ENCODE assay signal across 9 cellular contexts in genomic region chr5:175867587-175868347, GRCh38. TPM values are rescaled to one million over a fixed set of nuclear protein-coding genes. Genes with fewer than 3 reads are reported as not detected.
DNase-seq lines count a peak whose midpoint lies in the region; ATAC-seq and TF ChIP-seq lines count a peak whose summit lies in the region.
"Had no signal": no experiment of that assay in that cellular context is flagged by ENCODE, and none has a peak within 500 bp of the region (broad histone marks: within the 10 kb centered on the region; RNA-seq: fewer than 3 reads in every experiment).

No MANE protein-coding gene starts in this region.

- no peak overlapping the region for H4K91ac ChIP-seq in trophoblast cell (ENCODE audit: low read depth, low read length)

- no peak overlapping the region for H3K23ac ChIP-seq in trophoblast cell (ENCODE audit: low read length)

- no peak overlapping the region for H4K8ac ChIP-seq in trophoblast cell (ENCODE audit: low read depth, low read length)

- ATAC-seq in GM21737 (IDR thresholded peaks at IDR 0.05; ENCODE audit: unreplicated experiment) = no peak
- no peak for ATAC-seq in esophagus mucosa
- ATAC-seq in Right ventricle myocardium inferior = no peak

- no peak overlapping the region for H2AK5ac ChIP-seq in trophoblast cell (ENCODE audit: low read length)

- no peak overlapping the region for H3K14ac ChIP-seq in trophoblast cell (ENCODE audit: low read length)

- H3K9ac ChIP-seq in colonic mucosa (ENCODE audit: low read depth in 2 of 2, low read length in 2 of 2) (no peak overlapping the region), trophoblast cell (ENCODE audit: low read length) (no peak overlapping the region)

- H3K4me1 ChIP-seq in colonic mucosa (no peaks in the 10 kb centered on the region), trophoblast cell (ENCODE audit: control insufficient read depth in 1 of 2, insufficient read depth in 2 of 2, low read length in 2 of 2) (peaks cover 0 to 8% of the 10 kb centered on the region in 2 experiments)

- H2BK5ac ChIP-seq in trophoblast cell (ENCODE audit: low read depth, low read length, poor library complexity) = no peak overlapping the region

- peak; percentile 6 for DNase-seq in stimulated activated CD4-positive, alpha-beta T cell treated with anti-CD3 and anti-CD28 coated beads, Interleukin-1b, Interleukin-23, amount 100 ng/mL, for 48 hours
- no peak for DNase-seq in stimulated activated CD4-positive, alpha-beta T cell treated with anti-CD3 and anti-CD28 coated beads, Interleukin-2, amount 100 ng/mL, for 48 hours
- peak; percentile 60 for DNase-seq in NCI-H2196 (lab: John Stamatoyannopoulos, UW; ENCODE audit: unreplicated experiment)
- peak; percentile 21 for DNase-seq in colonic mucosa
- no peak for DNase-seq in Right ventricle myocardium inferior (ENCODE audit: missing footprints)
- no peak for DNase-seq in trophoblast cell

- no peak overlapping the region for H3K4me2 ChIP-seq in trophoblast cell (ENCODE audit: low read length)

- no peak overlapping the region for H3K4me3 ChIP-seq in colonic mucosa
- no peak overlapping the region for H3K4me3 ChIP-seq in trophoblast cell (ENCODE audit: low read depth, low read length)

- WGBS in trophoblast cell (ENCODE audit: extremely low coverage, insufficient coverage, insufficient read length) = no CpG with 5 or more reads among the region's 16 CpGs

- no peaks in the 10 kb centered on the region for H3K79me1 ChIP-seq in trophoblast cell (ENCODE audit: low read length)

- H2BK120ac ChIP-seq in trophoblast cell (ENCODE audit: insufficient read depth, low read length, poor library complexity) = no peak overlapping the region

- H3K36me3 ChIP-seq in colonic mucosa = no peaks in the 10 kb centered on the region
- no peaks in the 10 kb centered on the region for H3K36me3 ChIP-seq in trophoblast cell (ENCODE audit: control insufficient read depth in 1 of 2, insufficient read depth in 2 of 2, low read length in 2 of 2)

- no peaks in the 10 kb centered on the region for H3K79me2 ChIP-seq in trophoblast cell (ENCODE audit: control insufficient read depth, insufficient read depth, low read length, poor library complexity)

- H4K12ac ChIP-seq in trophoblast cell (ENCODE audit: low read depth, low read length) = no peak overlapping the region

- H3K9me3 ChIP-seq in colonic mucosa (no peaks in the 10 kb centered on the region), trophoblast cell (ENCODE audit: insufficient read depth, low read depth, low read length) (no peaks in the 10 kb centered on the region)

- intact Hi-C loops in colonic mucosa (cut with DNase I) (no loop called here), Right ventricle myocardium inferior (cut with DNase I) (no loop called here)

- no peak overlapping the region for H2BK12ac ChIP-seq in trophoblast cell (ENCODE audit: low read length)

- no peak overlapping the region for H3K4ac ChIP-seq in trophoblast cell (ENCODE audit: low read depth, low read length)

- H3K27me3 ChIP-seq in colonic mucosa (peaks cover 13% of the 10 kb centered on the region), trophoblast cell (ENCODE audit: insufficient read depth, low read length) (peaks cover 2% of the 10 kb centered on the region)

- no peak overlapping the region for H3K18ac ChIP-seq in trophoblast cell (ENCODE audit: low read length)

- H3K27ac ChIP-seq in colonic mucosa = no peak overlapping the region
- no peak overlapping the region for H3K27ac ChIP-seq in trophoblast cell (ENCODE audit: low read depth, low read length)

- no peak for TF ChIP-seq CTCF in colonic mucosa (IDR thresholded peaks at IDR 0.05)

- H2AFZ ChIP-seq in trophoblast cell (ENCODE audit: insufficient read depth, low read length, poor library complexity) = no peak overlapping the region

RNA-seq across cellular contexts. Expression of gene CPLX2, which starts 3.6 kb away (rescaled TPM):
- total RNA-seq in colonic mucosa = 1 to 10 TPM in 1 of 2 donors, under 1 TPM in 1; 0.57 to 1.2 TPM
- not detected for total RNA-seq in esophagus mucosa
- not detected for total RNA-seq in Right ventricle myocardium inferior
- 0.04 and 0.05 TPM in 2 replicates for polyA plus RNA-seq in trophoblast cell (2013)
- total RNA-seq: RPMI7951 had no signal

Comparison
In these comparisons a context has a peak if more than half of its experiments do, and no peak if none do; other contexts are left out.
1. DNase-seq: peak in stimulated activated CD4-positive, alpha-beta T cell treated with anti-CD3 and anti-CD28 coated beads, Interleukin-1b, Interleukin-23, amount 100 ng/mL, for 48 hours (single experiment), NCI-H2196 (single experiment) and colonic mucosa (single experiment); none in stimulated activated CD4-positive, alpha-beta T cell treated with anti-CD3 and anti-CD28 coated beads, Interleukin-2, amount 100 ng/mL, for 48 hours (0 of 2), Right ventricle myocardium inferior (single experiment) and trophoblast cell (0 of 2).